ENCODE assay signal across 23 cellular contexts in genomic region chr20:38534756-38535155, GRCh38. TPM values are rescaled to one million over a fixed set of nuclear protein-coding genes. Genes with fewer than 3 reads are reported as not detected.
A peak's percentile ranks its signal among the peaks of the same experiment; 100 is the strongest.
DNase-seq lines count a peak whose midpoint lies in the region; ATAC-seq and TF ChIP-seq lines count a peak whose summit lies in the region.
"Had no signal": no experiment of that assay in that cellular context is flagged by ENCODE, and none has a peak within 500 bp of the region (broad histone marks: within the 10 kb centered on the region; RNA-seq: fewer than 3 reads in every experiment).

No MANE protein-coding gene starts in this region.

- H3K9me3 ChIP-seq in left ventricle myocardium inferior (replicated peaks) = no peaks in the 10 kb centered on the region
- H3K9me3 ChIP-seq: breast epithelium, SJCRH30 had no signal

- no peaks in the 10 kb centered on the region for H3K27me3 Mint-ChIP-seq in activated CD4-positive, alpha-beta T cell treated with anti-CD3 and anti-CD28 coated beads, Interleukin-2, amount 10 ng/mL, durations not matched to agents 24 days and 14 days
- no peaks in the 10 kb centered on the region for H3K27me3 Mint-ChIP-seq in central memory CD8-positive, alpha-beta T cell
- H3K27me3 Mint-ChIP-seq: memory B cell had no signal

- H3K4me3 Mint-ChIP-seq in activated CD4-positive, alpha-beta T cell treated with anti-CD3 and anti-CD28 coated beads, Interleukin-2, amount 10 ng/mL, durations not matched to agents 24 days and 14 days = no peak overlapping the region
- no peak overlapping the region for H3K4me3 Mint-ChIP-seq in central memory CD8-positive, alpha-beta T cell
- H3K4me3 Mint-ChIP-seq: memory B cell; T-helper 1 cell treated with Interleukin-12 subunit alpha and Interleukin-12 subunit beta and Interleukin-4 antibody, amounts not matched to agents 30 μg/mL and 1 μg/mL, for 36 hours had no signal

- intact Hi-C loops in activated CD4-positive, alpha-beta T cell treated with anti-CD3 and anti-CD28 coated beads, Interleukin-2, amount 10 ng/mL, durations not matched to agents 24 days and 14 days (cut with micrococcal nuclease) = no loop called here
- intact Hi-C loops in left ventricle myocardium inferior (cut with micrococcal nuclease) = no loop called here

- peaks cover 58% of the 10 kb centered on the region for H3K36me3 Mint-ChIP-seq in activated CD4-positive, alpha-beta T cell treated with anti-CD3 and anti-CD28 coated beads, Interleukin-2, amount 10 ng/mL, durations not matched to agents 24 days and 14 days (ENCODE audit: low read depth)
- H3K36me3 Mint-ChIP-seq in central memory CD8-positive, alpha-beta T cell (ENCODE audit: insufficient read depth) = peaks cover 53% of the 10 kb centered on the region

- peaks cover 13% of the 10 kb centered on the region for H3K4me1 Mint-ChIP-seq in activated CD4-positive, alpha-beta T cell treated with anti-CD3 and anti-CD28 coated beads, Interleukin-2, amount 10 ng/mL, durations not matched to agents 24 days and 14 days
- no peaks in the 10 kb centered on the region for H3K4me1 Mint-ChIP-seq in central memory CD8-positive, alpha-beta T cell
- H3K4me1 Mint-ChIP-seq: memory B cell had no signal

- no peak for TF ChIP-seq CTCF in AG10803 (conservative IDR thresholded peaks at IDR 0.05; ENCODE audit: low read length)
- TF ChIP-seq CTCF in left ventricle myocardium inferior (IDR thresholded peaks at IDR 0.05; ENCODE audit: borderline replicate concordance) = no peak

- no peaks in the 10 kb centered on the region for H3K4me1 ChIP-seq in left ventricle myocardium inferior
- H3K4me1 ChIP-seq: breast epithelium, SJCRH30 had no signal

- peaks cover 98% of the 10 kb centered on the region for H3K36me3 ChIP-seq in left ventricle myocardium inferior
- H3K36me3 ChIP-seq: breast epithelium had no signal

- H3K27ac Mint-ChIP-seq in activated CD4-positive, alpha-beta T cell treated with anti-CD3 and anti-CD28 coated beads, Interleukin-2, amount 10 ng/mL, durations not matched to agents 24 days and 14 days = no peak overlapping the region
- no peak overlapping the region for H3K27ac Mint-ChIP-seq in central memory CD8-positive, alpha-beta T cell (ENCODE audit: low read depth)
- H3K27ac Mint-ChIP-seq: memory B cell; T-helper 1 cell treated with Interleukin-12 subunit alpha and Interleukin-12 subunit beta and Interleukin-4 antibody, amounts not matched to agents 30 μg/mL and 1 μg/mL, for 36 hours had no signal

- in situ Hi-C loops in ACHN (cut with HindIII; ENCODE audit: low pct_ligation_motif_present, low pct_unique_long_range_greater_than_20kb, low sequenced_read_pairs) = no loop called here

- peak; percentile 47 for DNase-seq in activated CD4-positive, alpha-beta T cell treated with anti-CD3 and anti-CD28 coated beads, Interleukin-2, amount 10 ng/mL, durations not matched to agents 24 days and 14 days
- no peak for DNase-seq in activated CD4-positive, alpha-beta T cell treated with anti-CD3 and anti-CD28 coated beads for 1 hour
- DNase-seq in AG10803 (ENCODE audit: low read depth) (peak; percentile 6), ACHN (no peak), left ventricle myocardium inferior (no peak)
- no peak for DNase-seq in central memory CD8-positive, alpha-beta T cell (ENCODE audit: low spot score in 2 of 2)
- DNase-seq in stimulated activated CD4-positive, alpha-beta T cell treated with anti-CD3 and anti-CD28 coated beads, Interleukin-2, amount 100 ng/mL, for 24 hours = peak; percentile 18 to 20
- DNase-seq in effector CD8-positive, alpha-beta T cell (lab: John Stamatoyannopoulos, UW) = no peak
- DNase-seq: activated effector memory CD4-positive, alpha-beta T cell treated with Interleukin-2 at 50 U/mL for 16 hours; COR-L47; DMS79; KBM-7; NCI-H1694; NCI-H2171 treated with DMSO at 0.1 percent for 48 hours; NCI-H524 treated with DMSO at 0.1 percent for 48 hours; occipital lobe; SJCRH30; trophoblast cell had no signal

- peaks cover 5% of the 10 kb centered on the region for H3K9me3 Mint-ChIP-seq in activated CD4-positive, alpha-beta T cell treated with anti-CD3 and anti-CD28 coated beads, Interleukin-2, amount 10 ng/mL, durations not matched to agents 24 days and 14 days
- no peaks in the 10 kb centered on the region for H3K9me3 Mint-ChIP-seq in central memory CD8-positive, alpha-beta T cell
- H3K9me3 Mint-ChIP-seq: memory B cell; T-helper 1 cell treated with Interleukin-12 subunit alpha and Interleukin-12 subunit beta and Interleukin-4 antibody, amounts not matched to agents 30 μg/mL and 1 μg/mL, for 36 hours had no signal

- H3K27ac ChIP-seq in left ventricle myocardium inferior (replicated peaks) = no peak overlapping the region
- H3K27ac ChIP-seq: breast epithelium, coronary artery, SJCRH30 had no signal

- peak; percentile 62 for ATAC-seq in central memory CD8-positive, alpha-beta T cell (replicated peaks; ENCODE audit: extremely low read depth, poor library complexity, severe bottlenecking)

- no peaks in the 10 kb centered on the region for H3K27me3 ChIP-seq in left ventricle myocardium inferior (ENCODE audit: low read depth)
- H3K27me3 ChIP-seq: breast epithelium, SJCRH30 had no signal

- H3K4me3 ChIP-seq in AG10803 (ENCODE audit: low read length) = no peak overlapping the region
- H3K4me3 ChIP-seq in left ventricle myocardium inferior = no peak overlapping the region
- H3K4me3 ChIP-seq: breast epithelium, coronary artery, SJCRH30 had no signal

RNA-seq across cellular contexts. Expression of gene ADIG, which starts 46.2 kb away (rescaled TPM):
- not detected in 2 replicates for total RNA-seq in activated CD4-positive, alpha-beta T cell treated with anti-CD3 and anti-CD28 coated beads, Interleukin-2, amount 10 ng/mL, durations not matched to agents 24 days and 14 days
- total RNA-seq in left ventricle myocardium inferior = not detected
- total RNA-seq: A172, breast epithelium, occipital lobe, SJCRH30 had no signal

Comparison
In these comparisons a context has a peak if more than half of its experiments do, and no peak if none do; other contexts are left out.
1. DNase-seq: peak in activated CD4-positive, alpha-beta T cell treated with anti-CD3 and anti-CD28 coated beads, Interleukin-2, amount 10 ng/mL, durations not matched to agents 24 days and 14 days (single experiment), AG10803 (single experiment) and stimulated activated CD4-positive, alpha-beta T cell treated with anti-CD3 and anti-CD28 coated beads, Interleukin-2, amount 100 ng/mL, for 24 hours (2 of 2); none in activated CD4-positive, alpha-beta T cell treated with anti-CD3 and anti-CD28 coated beads for 1 hour (single experiment), central memory CD8-positive, alpha-beta T cell (0 of 2), ACHN (single experiment), effector CD8-positive, alpha-beta T cell (single experiment) and left ventricle myocardium inferior (single experiment).